Comparison of ENCODE assay signal across 1 cellular context in genomic region chr1:78005347-78005722, GRCh38.
TF ChIP-seq lines count a peak whose summit lies in the region.

No MANE protein-coding gene starts in this region.

TF ChIP-seq in HCT116, 20 proteins besides CTCF, POLR2A, EP300 and RAD21 (continued from another document):
- no peak for TF ChIP-seq ATF3 (IDR thresholded peaks at IDR 0.05)
- TF ChIP-seq, protein P1, sequence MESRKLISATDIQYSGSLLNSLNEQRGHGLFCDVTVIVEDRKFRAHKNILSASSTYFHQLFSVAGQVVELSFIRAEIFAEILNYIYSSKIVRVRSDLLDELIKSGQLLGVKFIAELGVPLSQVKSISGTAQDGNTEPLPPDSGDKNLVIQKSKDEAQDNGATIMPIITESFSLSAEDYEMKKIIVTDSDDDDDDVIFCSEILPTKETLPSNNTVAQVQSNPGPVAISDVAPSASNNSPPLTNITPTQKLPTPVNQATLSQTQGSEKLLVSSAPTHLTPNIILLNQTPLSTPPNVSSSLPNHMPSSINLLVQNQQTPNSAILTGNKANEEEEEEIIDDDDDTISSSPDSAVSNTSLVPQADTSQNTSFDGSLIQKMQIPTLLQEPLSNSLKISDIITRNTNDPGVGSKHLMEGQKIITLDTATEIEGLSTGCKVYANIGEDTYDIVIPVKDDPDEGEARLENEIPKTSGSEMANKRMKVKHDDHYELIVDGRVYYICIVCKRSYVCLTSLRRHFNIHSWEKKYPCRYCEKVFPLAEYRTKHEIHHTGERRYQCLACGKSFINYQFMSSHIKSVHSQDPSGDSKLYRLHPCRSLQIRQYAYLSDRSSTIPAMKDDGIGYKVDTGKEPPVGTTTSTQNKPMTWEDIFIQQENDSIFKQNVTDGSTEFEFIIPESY (IDR thresholded peaks at IDR 0.05; ENCODE audit: extremely low read depth, insufficient replicate concordance, low read length): no peak
- TF ChIP-seq EZH2 (IDR thresholded peaks at IDR 0.05): no peak
- TF ChIP-seq EGR1 (IDR thresholded peaks at IDR 0.05; ENCODE audit: low read depth): no peak
- no peak for TF ChIP-seq SRF (IDR thresholded peaks at IDR 0.05; ENCODE audit: low read depth)
- no peak for TF ChIP-seq REST (IDR thresholded peaks at IDR 0.05; ENCODE audit: low read depth)
- no peak for TF ChIP-seq EZH2phosphoT487 (IDR thresholded peaks at IDR 0.05; ENCODE audit: borderline replicate concordance)
- no peak for TF ChIP-seq CEBPB (IDR thresholded peaks at IDR 0.05; ENCODE audit: low read depth)
